In genomic region chr9:89426389-89426961, GRCh38 we compare ENCODE assay signal across 9 cellular contexts.
DNase-seq lines count a peak whose midpoint lies in the region; ATAC-seq and TF ChIP-seq lines count a peak whose summit lies in the region.
"Had no signal": no experiment of that assay in that cellular context is flagged by ENCODE, and none has a peak within 500 bp of the region (broad histone marks: within the 10 kb centered on the region; RNA-seq: fewer than 3 reads in every experiment).

No MANE protein-coding gene starts in this region.

- POLR2A ChIA-PET in PC-9 (lab: Charles Lee; ENCODE audit: unreplicated experiment): no interaction called here

- H3K9me2 ChIP-seq in PC-9 (ENCODE audit: insufficient read depth): no peaks in the 10 kb centered on the region

- H2AFZ ChIP-seq in PC-9: no peak overlapping the region

- TF ChIP-seq CTCF in stomach (IDR thresholded peaks at IDR 0.05): no peak
- no peak for TF ChIP-seq CTCF in PC-9 (conservative IDR thresholded peaks at IDR 0.05)
- no peak for TF ChIP-seq CTCF in endodermal cell (conservative IDR thresholded peaks at IDR 0.05)

- no peaks in the 10 kb centered on the region; the same call in 1 of the 2 replicates for H4K20me1 ChIP-seq in PC-9 (ENCODE audit: insufficient read depth)

- no peaks in the 10 kb centered on the region for H3K79me2 ChIP-seq in PC-9 (ENCODE audit: low read depth)

- H3K27ac Mint-ChIP-seq in activated naive CD4-positive, alpha-beta T cell treated with anti-CD3 and anti-CD28 coated beads for 36 hours: peak overlapping the region; percentile 98
- no peak overlapping the region for H3K27ac Mint-ChIP-seq in endodermal cell

- peaks cover 98% of the 10 kb centered on the region for H3K4me1 Mint-ChIP-seq in activated naive CD4-positive, alpha-beta T cell treated with anti-CD3 and anti-CD28 coated beads for 36 hours (ENCODE audit: low read depth)
- peaks cover 8% of the 10 kb centered on the region for H3K4me1 Mint-ChIP-seq in endodermal cell
- H3K4me1 Mint-ChIP-seq: nephron had no signal

- peak overlapping the region; percentile 4 for H3K4me3 Mint-ChIP-seq in activated naive CD4-positive, alpha-beta T cell treated with anti-CD3 and anti-CD28 coated beads for 36 hours
- H3K4me3 Mint-ChIP-seq in endodermal cell: no peak overlapping the region
- H3K4me3 Mint-ChIP-seq: nephron had no signal

- H3K36me3 ChIP-seq in stomach (no peaks in the 10 kb centered on the region), PC-9 (ENCODE audit: low read depth) (no peaks in the 10 kb centered on the region), endodermal cell (ENCODE audit: control insufficient read depth, insufficient read depth, low read length) (no peaks in the 10 kb centered on the region)

- no peak overlapping the region for H3K9ac ChIP-seq in endodermal cell (ENCODE audit: extremely low read depth, low read length, poor library complexity, severe bottlenecking)

- TF ChIP-seq POLR2A in stomach (IDR thresholded peaks at IDR 0.05): no peak

- H3K27me3 Mint-ChIP-seq in activated naive CD4-positive, alpha-beta T cell treated with anti-CD3 and anti-CD28 coated beads for 36 hours (ENCODE audit: low read depth): no peaks in the 10 kb centered on the region
- H3K27me3 Mint-ChIP-seq in endodermal cell (ENCODE audit: insufficient read depth): no peaks in the 10 kb centered on the region

- no peak overlapping the region for H3K4me2 ChIP-seq in PC-9

- H3K27me3 ChIP-seq in stomach (no peaks in the 10 kb centered on the region), PC-9 (ENCODE audit: insufficient read depth, low read depth) (no peaks in the 10 kb centered on the region), endodermal cell (ENCODE audit: control insufficient read depth, insufficient read depth, low read length, poor library complexity, severe bottlenecking) (no peaks in the 10 kb centered on the region)

- H3K27ac ChIP-seq in stomach (peak overlapping the region in 3 of 5 donors; percentile 21 to 71 (median 22)), PC-9 (no peak overlapping the region), endodermal cell (ENCODE audit: low read depth, low read length) (no peak overlapping the region)

- H3K9me3 Mint-ChIP-seq in activated naive CD4-positive, alpha-beta T cell treated with anti-CD3 and anti-CD28 coated beads for 36 hours: peaks cover 5% of the 10 kb centered on the region
- H3K9me3 Mint-ChIP-seq in endodermal cell: peaks cover 3% of the 10 kb centered on the region
- H3K9me3 Mint-ChIP-seq: nephron had no signal

- intact Hi-C loops in activated naive CD4-positive, alpha-beta T cell treated with anti-CD3 and anti-CD28 coated beads for 36 hours (cut with micrococcal nuclease): no loop called here
- intact Hi-C loops in stomach (cut with DNase I; ENCODE audit: low total_unique reads) (no loop called here), PC-9 (cut with micrococcal nuclease; ENCODE audit: unreplicated experiment) (no loop called here)

- CTCF ChIA-PET in activated naive CD4-positive, alpha-beta T cell treated with anti-CD3 and anti-CD28 coated beads for 36 hours (lab: Charles Lee): interaction anchor here (1.5 to 6.6 kb wide), 5 partner anchors 16 to 122 kb away, joined by 4 to 64 read pairs (median 5); no protein-coding TSS in a partner anchor
- CTCF ChIA-PET in PC-9 (lab: Charles Lee): no interaction called here

- H3K4me1 ChIP-seq in stomach (peaks cover 23 to 69% (median 48%) of the 10 kb centered on the region in 4 donors), PC-9 (replicated peaks; ENCODE audit: insufficient read depth) (peaks cover 8% of the 10 kb centered on the region), endodermal cell (ENCODE audit: control insufficient read depth, insufficient read depth, low read length) (no peaks in the 10 kb centered on the region)

- H3F3A ChIP-seq in PC-9 (ENCODE audit: insufficient read depth, low read depth): peaks cover 3% of the 10 kb centered on the region; the same call in 1 of the 2 replicates

- no peaks in the 10 kb centered on the region for H3K9me3 ChIP-seq in stomach
- no peaks in the 10 kb centered on the region for H3K9me3 ChIP-seq in PC-9 (ENCODE audit: insufficient read depth, low read depth)
- H3K9me3 ChIP-seq in endodermal cell (ENCODE audit: control insufficient read depth, low read length): no peaks in the 10 kb centered on the region

- peaks cover 28% of the 10 kb centered on the region for H3K36me3 Mint-ChIP-seq in activated naive CD4-positive, alpha-beta T cell treated with anti-CD3 and anti-CD28 coated beads for 36 hours (ENCODE audit: low read depth)
- peaks cover 8% of the 10 kb centered on the region for H3K36me3 Mint-ChIP-seq in endodermal cell (ENCODE audit: low read depth)

- peak; percentile 57 for ATAC-seq in HG03045 (IDR thresholded peaks at IDR 0.05; ENCODE audit: unreplicated experiment)

- no TSS peak for BruUV-seq in PC-9 (replicated peaks; lab: Mats Ljungman, UMichigan)

- no peak for TF ChIP-seq EP300 in stomach (IDR thresholded peaks at IDR 0.05)

- no peak overlapping the region for H3K4me3 ChIP-seq in stomach
- no peak overlapping the region for H3K4me3 ChIP-seq in PC-9
- no peak overlapping the region for H3K4me3 ChIP-seq in endodermal cell (ENCODE audit: low read length)

- DNase-seq in activated naive CD4-positive, alpha-beta T cell treated with anti-CD3 and anti-CD28 coated beads for 36 hours: peak; percentile 39
- no peak for DNase-seq in activated naive CD4-positive, alpha-beta T cell (lab: John Stamatoyannopoulos, UW)
- peak; percentile 79 for DNase-seq in activated CD8-positive, alpha-beta memory T cell treated with anti-CD3 and anti-CD28 coated beads, Interleukin-2, amount 50 U/mL, for 48 hours
- DNase-seq in stomach (no peak), PC-9 (no peak), endodermal cell (no peak), NCI-H2171 treated with DMSO at 0.1 percent for 48 hours (lab: John Stamatoyannopoulos, UW) (no peak)

- 63 to 73% (median 69%) methylated on average over 13 of the region's 13 CpGs for WGBS in stomach, 5 donors
- 82 to 84% methylated on average over 11 to 13 of the region's 13 CpGs for WGBS in endodermal cell (ENCODE audit: insufficient coverage in 1 of 2, insufficient read length in 1 of 2), 2 experiments

Comparison
In these comparisons a context has a peak if more than half of its experiments do, and no peak if none do; other contexts are left out.
1. DNase-seq: peak in activated naive CD4-positive, alpha-beta T cell treated with anti-CD3 and anti-CD28 coated beads for 36 hours (single experiment) and activated CD8-positive, alpha-beta memory T cell treated with anti-CD3 and anti-CD28 coated beads, Interleukin-2, amount 50 U/mL, for 48 hours (single experiment); none in activated naive CD4-positive, alpha-beta T cell (0 of 4), stomach (single experiment), PC-9 (0 of 2), endodermal cell (single experiment) and NCI-H2171 treated with DMSO at 0.1 percent for 48 hours (single experiment).
2. H3K27ac ChIP-seq: peak in stomach (3 of 5); none in PC-9 (single experiment) and endodermal cell (single experiment).